In the genomic region with DNA sequence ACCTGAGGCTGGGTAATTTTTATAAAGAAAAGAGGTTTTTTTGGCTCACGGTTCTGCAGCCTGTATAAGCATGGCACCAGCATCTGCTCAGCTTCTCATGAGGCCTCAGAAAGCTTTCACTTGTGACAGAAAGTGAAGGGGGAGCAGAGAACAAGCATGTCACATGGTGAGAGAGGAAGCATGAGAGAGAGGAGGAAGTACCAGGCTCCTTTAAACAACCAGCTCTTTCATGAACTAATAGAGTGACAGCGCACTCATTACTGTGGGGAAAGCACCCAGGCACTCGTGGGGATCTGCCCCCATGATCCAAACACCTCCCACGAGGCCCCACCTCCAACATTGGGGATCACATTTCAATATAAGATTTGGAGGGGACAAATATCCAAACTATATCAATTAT, we compare ENCODE assay signal across 8 cellular contexts.
A peak's percentile ranks its signal among the peaks of the same experiment; 100 is the strongest.
DNase-seq lines count a peak whose midpoint lies in the region; ATAC-seq and TF ChIP-seq lines count a peak whose summit lies in the region.

No MANE protein-coding gene starts in this region.

- peaks cover 27% of the 10 kb centered on the region for H3K4me1 Mint-ChIP-seq in activated T-cell treated with anti-CD3 and anti-CD28 coated beads, Interleukin-2, amount 50 U/mL, for 24 hours (ENCODE audit: low read depth)

- H3K27ac ChIP-seq in neutrophil (peak overlapping the region; percentile 82), vagina (no peak overlapping the region)

- TF ChIP-seq POLR2A in vagina (IDR thresholded peaks at IDR 0.05): no peak

- intact Hi-C loops in vagina (cut with DNase I): no loop called here

- in situ Hi-C loops in G401 (cut with HindIII; ENCODE audit: low sequenced_read_pairs): no loop called here

- no peak overlapping the region for H3K4me3 ChIP-seq in neutrophil (ENCODE audit: low read depth in 1 of 2, low read length in 1 of 2)
- no peak overlapping the region for H3K4me3 ChIP-seq in vagina

- H3K4me3 Mint-ChIP-seq in activated T-cell treated with anti-CD3 and anti-CD28 coated beads, Interleukin-2, amount 50 U/mL, for 24 hours: peak overlapping the region; percentile 17

- H3K27me3 Mint-ChIP-seq in activated T-cell treated with anti-CD3 and anti-CD28 coated beads, Interleukin-2, amount 50 U/mL, for 24 hours: no peaks in the 10 kb centered on the region

- peaks cover 26% of the 10 kb centered on the region for H3K36me3 Mint-ChIP-seq in activated T-cell treated with anti-CD3 and anti-CD28 coated beads, Interleukin-2, amount 50 U/mL, for 24 hours (ENCODE audit: low read depth)

- H3K4me1 ChIP-seq in neutrophil (ENCODE audit: control insufficient read depth in 1 of 2, insufficient read depth in 1 of 2, low read depth in 1 of 2, low read length in 1 of 2) (peaks cover 36 to 48% of the 10 kb centered on the region in 2 experiments), vagina (peaks cover 5% of the 10 kb centered on the region)

- H3K36me3 ChIP-seq in neutrophil: peaks cover 26% of the 10 kb centered on the region
- H3K36me3 ChIP-seq in vagina: peaks cover 0 to 7% of the 10 kb centered on the region in 2 donors

- ATAC-seq in HG03439 (IDR thresholded peaks at IDR 0.05; ENCODE audit: unreplicated experiment): peak; percentile 69

- no peaks in the 10 kb centered on the region for H3K9me3 Mint-ChIP-seq in activated T-cell treated with anti-CD3 and anti-CD28 coated beads, Interleukin-2, amount 50 U/mL, for 24 hours

- H3K27ac Mint-ChIP-seq in activated T-cell treated with anti-CD3 and anti-CD28 coated beads, Interleukin-2, amount 50 U/mL, for 24 hours: peak overlapping the region; percentile 82

- H3K9me3 ChIP-seq in neutrophil: no peaks in the 10 kb centered on the region
- H3K9me3 ChIP-seq in vagina: no peaks in the 10 kb centered on the region

- H3K27me3 ChIP-seq in neutrophil: no peaks in the 10 kb centered on the region
- no peaks in the 10 kb centered on the region for H3K27me3 ChIP-seq in vagina

- no peak for DNase-seq in activated T-cell treated with anti-CD3 and anti-CD28 coated beads, Interleukin-2, amount 50 U/mL, for 24 hours
- DNase-seq in activated T-cell treated with anti-CD3 and anti-CD28 coated beads for 4 hours (no peak), G401 (ENCODE audit: low spot score) (no peak), NCI-H146 treated with DMSO at 0.1 percent for 48 hours (lab: John Stamatoyannopoulos, UW; ENCODE audit: unreplicated experiment) (no peak), vagina (ENCODE audit: extremely low spot score in 2 of 2) (no peak)
- peak; percentile 17 for DNase-seq in activated naive CD4-positive, alpha-beta T cell treated with anti-CD3 and anti-CD28 coated beads, Interleukin-2, amount 50 U/mL, for 16 hours

- TF ChIP-seq CTCF in neutrophil (IDR thresholded peaks at IDR 0.05) (no peak), vagina (IDR thresholded peaks at IDR 0.05) (no peak)
